ENCODE assay signal across 15 cellular contexts in genomic region chr12:31780096-31780495, GRCh38.
DNase-seq lines count a peak whose midpoint lies in the region; ATAC-seq and TF ChIP-seq lines count a peak whose summit lies in the region.
"Had no signal": no experiment of that assay in that cellular context is flagged by ENCODE, and none has a peak within 500 bp of the region (broad histone marks: within the 10 kb centered on the region; RNA-seq: fewer than 3 reads in every experiment).

No MANE protein-coding gene starts in this region.

- peaks cover 16% of the 10 kb centered on the region for H3K4me1 Mint-ChIP-seq in stimulated activated memory B cell treated with anti-CD40 and anti-IgM and Interleukin-4, amounts not matched to agents 10 μg/mL and 1 μg/mL and 100 μg/mL, for 72 hours

- H3K27ac Mint-ChIP-seq in stimulated activated memory B cell treated with anti-CD40 and anti-IgM and Interleukin-4, amounts not matched to agents 10 μg/mL and 1 μg/mL and 100 μg/mL, for 72 hours, result peak overlapping the region; percentile 61
- H3K27ac Mint-ChIP-seq: CD14-positive monocyte, H9 had no signal

- peaks cover 4% of the 10 kb centered on the region for H3K9me3 Mint-ChIP-seq in stimulated activated memory B cell treated with anti-CD40 and anti-IgM and Interleukin-4, amounts not matched to agents 10 μg/mL and 1 μg/mL and 100 μg/mL, for 72 hours
- H3K9me3 Mint-ChIP-seq: H9 had no signal

- no peak for ATAC-seq in stimulated activated memory B cell treated with anti-CD40 and anti-IgM and Interleukin-4, amounts not matched to agents 10 μg/mL and 1 μg/mL and 100 μg/mL, for 72 hours
- ATAC-seq: A549, GM12878 had no signal

- H3K4me3 Mint-ChIP-seq in stimulated activated memory B cell treated with anti-CD40 and anti-IgM and Interleukin-4, amounts not matched to agents 10 μg/mL and 1 μg/mL and 100 μg/mL, for 72 hours, result no peak overlapping the region
- H3K4me3 Mint-ChIP-seq: CD14-positive monocyte; CD4-positive, alpha-beta memory T cell; H9 had no signal

- H3K36me3 Mint-ChIP-seq in stimulated activated memory B cell treated with anti-CD40 and anti-IgM and Interleukin-4, amounts not matched to agents 10 μg/mL and 1 μg/mL and 100 μg/mL, for 72 hours, result peaks cover 5% of the 10 kb centered on the region

- no peak for TF ChIP-seq RAD21 in Ishikawa (IDR thresholded peaks at IDR 0.05; ENCODE audit: low read depth)

- H3K27me3 Mint-ChIP-seq in stimulated activated memory B cell treated with anti-CD40 and anti-IgM and Interleukin-4, amounts not matched to agents 10 μg/mL and 1 μg/mL and 100 μg/mL, for 72 hours, result no peaks in the 10 kb centered on the region
- H3K27me3 Mint-ChIP-seq: CD4-positive, alpha-beta memory T cell had no signal

- TF ChIP-seq EP300 in Ishikawa (IDR thresholded peaks at IDR 0.05; ENCODE audit: borderline replicate concordance), result no peak

- peak; percentile 9 for DNase-seq in DMS 273 (lab: John Stamatoyannopoulos, UW; ENCODE audit: unreplicated experiment)
- DNase-seq in DMS 273 treated with DMSO at 0.1 percent for 48 hours (lab: John Stamatoyannopoulos, UW), result no peak
- peak; percentile 75 for DNase-seq in amniotic epithelial cell (ENCODE audit: low read depth)
- no peak for DNase-seq in activated CD4-positive, alpha-beta T cell treated with anti-CD3 and anti-CD28 coated beads, Interleukin-2, amount 50 U/mL, for 48 hours
- DNase-seq in ACHN, result no peak
- DNase-seq: CD4-positive, alpha-beta memory T cell; DMS53; DND-41; EL; H9 had no signal

- in situ Hi-C loops in ACHN (cut with HindIII; ENCODE audit: low pct_ligation_motif_present, low pct_unique_long_range_greater_than_20kb, low sequenced_read_pairs), result no loop called here

TF ChIP-seq in Ishikawa, 13 proteins besides CTCF, POLR2A, EP300 and RAD21:
- peak; percentile 73; the same call in 1 of the 2 replicates for TF ChIP-seq CEBPB (IDR thresholded peaks at IDR 0.05)
- TF ChIP-seq, protein P1, sequence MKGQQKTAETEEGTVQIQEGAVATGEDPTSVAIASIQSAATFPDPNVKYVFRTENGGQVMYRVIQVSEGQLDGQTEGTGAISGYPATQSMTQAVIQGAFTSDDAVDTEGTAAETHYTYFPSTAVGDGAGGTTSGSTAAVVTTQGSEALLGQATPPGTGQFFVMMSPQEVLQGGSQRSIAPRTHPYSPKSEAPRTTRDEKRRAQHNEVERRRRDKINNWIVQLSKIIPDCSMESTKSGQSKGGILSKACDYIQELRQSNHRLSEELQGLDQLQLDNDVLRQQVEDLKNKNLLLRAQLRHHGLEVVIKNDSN (IDR thresholded peaks at IDR 0.05), result no peak

Comparison
In these comparisons a context has a peak if more than half of its experiments do, and no peak if none do; other contexts are left out.
1. DNase-seq: peak in DMS 273 (single experiment) and amniotic epithelial cell (single experiment); none in DMS 273 treated with DMSO at 0.1 percent for 48 hours (single experiment), activated CD4-positive, alpha-beta T cell treated with anti-CD3 and anti-CD28 coated beads, Interleukin-2, amount 50 U/mL, for 48 hours (0 of 2) and ACHN (single experiment).